Comparison of ENCODE assay signal across 1 cellular context in the genomic region with DNA sequence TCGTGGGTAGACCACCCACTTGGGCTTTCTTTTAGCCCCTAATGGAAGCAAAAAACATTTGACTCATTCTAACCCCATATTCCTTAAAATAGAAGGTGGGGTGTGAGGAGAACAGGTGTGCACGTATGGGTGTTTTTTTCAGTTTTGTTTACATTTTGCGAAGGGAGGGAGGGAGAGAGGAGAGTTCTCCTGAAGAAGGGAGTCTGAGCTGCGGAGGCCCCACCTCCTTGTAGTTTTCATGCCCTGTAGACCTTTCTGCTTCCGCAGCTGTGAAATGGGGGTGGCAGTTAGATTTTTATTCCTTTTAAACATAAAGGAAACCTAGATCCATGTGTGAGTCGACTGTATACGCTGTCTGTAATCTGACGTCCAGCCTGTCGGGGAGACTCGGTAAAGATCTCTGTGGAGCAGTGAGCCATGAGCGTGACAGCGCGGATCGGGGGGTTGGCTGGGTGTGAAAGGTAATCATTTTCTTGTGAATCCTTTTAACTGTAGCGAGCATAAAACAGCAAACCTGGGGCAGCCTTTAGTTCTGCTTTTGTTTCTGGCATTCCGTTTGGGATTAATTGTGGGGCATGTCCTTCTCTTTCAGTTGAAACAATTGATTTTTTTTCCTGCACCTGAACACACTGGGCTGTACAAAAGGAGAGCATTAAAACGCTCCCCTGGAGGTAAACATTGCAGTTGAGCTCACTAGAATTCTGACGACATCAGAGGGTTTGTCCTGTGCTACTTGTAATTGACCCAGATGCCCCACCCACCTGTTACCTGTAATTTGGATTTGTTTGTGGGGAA.
TF ChIP-seq lines count a peak whose summit lies in the region.

No MANE protein-coding gene starts in this region.

TF ChIP-seq in HCT116, 20 proteins besides CTCF, POLR2A, EP300 and RAD21 (continued from another document):
- TF ChIP-seq POLR2AphosphoS5 (IDR thresholded peaks at IDR 0.05; ENCODE audit: low read depth, low read length): no peak
- no peak for TF ChIP-seq SIN3A (IDR thresholded peaks at IDR 0.05; ENCODE audit: low read depth)
- TF ChIP-seq, protein P1, sequence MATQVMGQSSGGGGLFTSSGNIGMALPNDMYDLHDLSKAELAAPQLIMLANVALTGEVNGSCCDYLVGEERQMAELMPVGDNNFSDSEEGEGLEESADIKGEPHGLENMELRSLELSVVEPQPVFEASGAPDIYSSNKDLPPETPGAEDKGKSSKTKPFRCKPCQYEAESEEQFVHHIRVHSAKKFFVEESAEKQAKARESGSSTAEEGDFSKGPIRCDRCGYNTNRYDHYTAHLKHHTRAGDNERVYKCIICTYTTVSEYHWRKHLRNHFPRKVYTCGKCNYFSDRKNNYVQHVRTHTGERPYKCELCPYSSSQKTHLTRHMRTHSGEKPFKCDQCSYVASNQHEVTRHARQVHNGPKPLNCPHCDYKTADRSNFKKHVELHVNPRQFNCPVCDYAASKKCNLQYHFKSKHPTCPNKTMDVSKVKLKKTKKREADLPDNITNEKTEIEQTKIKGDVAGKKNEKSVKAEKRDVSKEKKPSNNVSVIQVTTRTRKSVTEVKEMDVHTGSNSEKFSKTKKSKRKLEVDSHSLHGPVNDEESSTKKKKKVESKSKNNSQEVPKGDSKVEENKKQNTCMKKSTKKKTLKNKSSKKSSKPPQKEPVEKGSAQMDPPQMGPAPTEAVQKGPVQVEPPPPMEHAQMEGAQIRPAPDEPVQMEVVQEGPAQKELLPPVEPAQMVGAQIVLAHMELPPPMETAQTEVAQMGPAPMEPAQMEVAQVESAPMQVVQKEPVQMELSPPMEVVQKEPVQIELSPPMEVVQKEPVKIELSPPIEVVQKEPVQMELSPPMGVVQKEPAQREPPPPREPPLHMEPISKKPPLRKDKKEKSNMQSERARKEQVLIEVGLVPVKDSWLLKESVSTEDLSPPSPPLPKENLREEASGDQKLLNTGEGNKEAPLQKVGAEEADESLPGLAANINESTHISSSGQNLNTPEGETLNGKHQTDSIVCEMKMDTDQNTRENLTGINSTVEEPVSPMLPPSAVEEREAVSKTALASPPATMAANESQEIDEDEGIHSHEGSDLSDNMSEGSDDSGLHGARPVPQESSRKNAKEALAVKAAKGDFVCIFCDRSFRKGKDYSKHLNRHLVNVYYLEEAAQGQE (IDR thresholded peaks at IDR 0.05; ENCODE audit: low read depth): no peak
- TF ChIP-seq, protein P2, sequence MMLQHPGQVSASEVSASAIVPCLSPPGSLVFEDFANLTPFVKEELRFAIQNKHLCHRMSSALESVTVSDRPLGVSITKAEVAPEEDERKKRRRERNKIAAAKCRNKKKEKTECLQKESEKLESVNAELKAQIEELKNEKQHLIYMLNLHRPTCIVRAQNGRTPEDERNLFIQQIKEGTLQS (IDR thresholded peaks at IDR 0.05): no peak
- no peak for TF ChIP-seq EGR1 (IDR thresholded peaks at IDR 0.05; ENCODE audit: low read depth)
- TF ChIP-seq, protein P3, sequence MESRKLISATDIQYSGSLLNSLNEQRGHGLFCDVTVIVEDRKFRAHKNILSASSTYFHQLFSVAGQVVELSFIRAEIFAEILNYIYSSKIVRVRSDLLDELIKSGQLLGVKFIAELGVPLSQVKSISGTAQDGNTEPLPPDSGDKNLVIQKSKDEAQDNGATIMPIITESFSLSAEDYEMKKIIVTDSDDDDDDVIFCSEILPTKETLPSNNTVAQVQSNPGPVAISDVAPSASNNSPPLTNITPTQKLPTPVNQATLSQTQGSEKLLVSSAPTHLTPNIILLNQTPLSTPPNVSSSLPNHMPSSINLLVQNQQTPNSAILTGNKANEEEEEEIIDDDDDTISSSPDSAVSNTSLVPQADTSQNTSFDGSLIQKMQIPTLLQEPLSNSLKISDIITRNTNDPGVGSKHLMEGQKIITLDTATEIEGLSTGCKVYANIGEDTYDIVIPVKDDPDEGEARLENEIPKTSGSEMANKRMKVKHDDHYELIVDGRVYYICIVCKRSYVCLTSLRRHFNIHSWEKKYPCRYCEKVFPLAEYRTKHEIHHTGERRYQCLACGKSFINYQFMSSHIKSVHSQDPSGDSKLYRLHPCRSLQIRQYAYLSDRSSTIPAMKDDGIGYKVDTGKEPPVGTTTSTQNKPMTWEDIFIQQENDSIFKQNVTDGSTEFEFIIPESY (IDR thresholded peaks at IDR 0.05; ENCODE audit: extremely low read depth, insufficient replicate concordance, low read length): no peak
